28 cellular contexts compared by ENCODE assay signal in genomic region chr7:35969055-35969454, GRCh38.
A peak's percentile ranks its signal among the peaks of the same experiment; 100 is the strongest.
DNase-seq lines count a peak whose midpoint lies in the region; ATAC-seq and TF ChIP-seq lines count a peak whose summit lies in the region.
"Had no signal": no experiment of that assay in that cellular context is flagged by ENCODE, and none has a peak within 500 bp of the region (broad histone marks: within the 10 kb centered on the region; RNA-seq: fewer than 3 reads in every experiment).

No MANE protein-coding gene starts in this region.

- no peaks in the 10 kb centered on the region for H3K9me1 ChIP-seq in IMR-90 (ENCODE audit: insufficient read depth, low read length)

- H2AK5ac ChIP-seq in IMR-90 (ENCODE audit: low read depth, low read length), result no peak overlapping the region

- no peak overlapping the region for H2BK5ac ChIP-seq in IMR-90 (ENCODE audit: low read depth, low read length, poor library complexity, severe bottlenecking)

- H2BK120ac ChIP-seq in IMR-90 (ENCODE audit: low read depth, low read length), result no peak overlapping the region

- no peak overlapping the region for H3K18ac ChIP-seq in IMR-90 (ENCODE audit: low read depth, low read length)

- H3K4ac ChIP-seq in IMR-90 (ENCODE audit: low read depth, low read length), result no peak overlapping the region

- no peak overlapping the region for H3K14ac ChIP-seq in IMR-90 (replicated peaks; ENCODE audit: low read depth, low read length)

- H2BK20ac ChIP-seq in IMR-90 (ENCODE audit: low read depth, low read length), result no peak overlapping the region

- TF ChIP-seq CTCF in IMR-90 (conservative IDR thresholded peaks at IDR 0.05; ENCODE audit: low read depth, low read length) (no peak), endodermal cell (conservative IDR thresholded peaks at IDR 0.05) (no peak), osteoblast (IDR thresholded peaks at IDR 0.05; ENCODE audit: extremely low read depth, low read depth, low read length) (no peak)

- no peak overlapping the region for H4K5ac ChIP-seq in IMR-90 (ENCODE audit: low read depth, low read length)

- no peak overlapping the region for H3K4me3 Mint-ChIP-seq in endodermal cell
- H3K4me3 Mint-ChIP-seq: CD8-positive, alpha-beta memory T cell; H9 had no signal

- intact Hi-C loops in IMR-90 (cut with micrococcal nuclease), result no loop called here

- H4K20me1 ChIP-seq in IMR-90 (ENCODE audit: insufficient read depth, low read length) (no peaks in the 10 kb centered on the region), osteoblast (ENCODE audit: insufficient read depth, low read length) (no peaks in the 10 kb centered on the region)

- WGBS in IMR-90 (ENCODE audit: extremely low coverage in 2 of 2, insufficient read length in 1 of 2), 2 experiments, result 100% methylated on average over 1 of the region's 10 CpGs; no CpG with 5 or more reads in 1 of the 2 experiments
- WGBS in endodermal cell (ENCODE audit: insufficient coverage in 1 of 2, insufficient read length in 1 of 2), 2 experiments, result 81 to 94% methylated on average over 3 to 10 of the region's 10 CpGs

- no peaks in the 10 kb centered on the region for H3K9me3 ChIP-seq in IMR-90 (ENCODE audit: control insufficient read depth, insufficient read depth, low read length)
- no peaks in the 10 kb centered on the region for H3K9me3 ChIP-seq in endodermal cell (ENCODE audit: control insufficient read depth, low read length)
- no peaks in the 10 kb centered on the region for H3K9me3 ChIP-seq in osteoblast (ENCODE audit: low read depth, low read length)
- H3K9me3 ChIP-seq: BE2C, SJSA1 had no signal

- TF ChIP-seq RAD21 in IMR-90 (IDR thresholded peaks at IDR 0.05; ENCODE audit: low read length), result no peak

- H4K8ac ChIP-seq in IMR-90 (ENCODE audit: low read depth in 2 of 2, low read length in 2 of 2), result no peak overlapping the region

- POLR2A ChIA-PET in IMR-90 (lab: Charles Lee; ENCODE audit: unreplicated experiment), result no interaction called here

- H3K27me3 Mint-ChIP-seq in endodermal cell (ENCODE audit: insufficient read depth), result no peaks in the 10 kb centered on the region

- no TSS peak for BruUV-seq in IMR-90 (replicated peaks; lab: Mats Ljungman, UMichigan)

- peak; percentile 56 for ATAC-seq in IMR-90 (ENCODE audit: low read depth)

- H3K9me3 Mint-ChIP-seq in endodermal cell, result peaks cover 6% of the 10 kb centered on the region
- H3K9me3 Mint-ChIP-seq: CD14-positive monocyte; CD8-positive, alpha-beta memory T cell; IgD-negative memory B cell had no signal

- H3K4me1 ChIP-seq in IMR-90 (ENCODE audit: control insufficient read depth, insufficient read depth, low read length), result no peaks in the 10 kb centered on the region; the same call in 1 of the 2 replicates
- no peaks in the 10 kb centered on the region for H3K4me1 ChIP-seq in endodermal cell (ENCODE audit: control insufficient read depth, insufficient read depth, low read length)
- H3K4me1 ChIP-seq in osteoblast (ENCODE audit: insufficient read depth, low read length), result no peaks in the 10 kb centered on the region
- H3K4me1 ChIP-seq: BE2C, SJSA1 had no signal

- H3K9ac ChIP-seq in IMR-90 (ENCODE audit: low read depth, low read length) (no peak overlapping the region), endodermal cell (ENCODE audit: extremely low read depth, low read length, poor library complexity, severe bottlenecking) (no peak overlapping the region)
- H3K9ac ChIP-seq: GM23248, KMS-11 had no signal

- no peaks in the 10 kb centered on the region for H3K79me1 ChIP-seq in IMR-90 (ENCODE audit: low read depth in 1 of 2, low read length in 2 of 2)

- no peak for TF ChIP-seq POLR2A in IMR-90 (IDR thresholded peaks at IDR 0.05; ENCODE audit: low read depth, low read length)

- H3K79me2 ChIP-seq in osteoblast (ENCODE audit: insufficient read depth, low read length), result no peaks in the 10 kb centered on the region

- peak; percentile 6 for DNase-seq in NCI-H1105 treated with DMSO at 0.1 percent for 48 hours (lab: John Stamatoyannopoulos, UW)
- no peak for DNase-seq in NCI-H1105 (lab: John Stamatoyannopoulos, UW)
- no peak for DNase-seq in IMR-90
- DNase-seq in endodermal cell, result peak; percentile 41
- DNase-seq in osteoblast (ENCODE audit: insufficient read length, low spot score, missing footprints), result peak; percentile 73
- DNase-seq in DMS114 treated with DMSO at 0.1 percent for 48 hours (lab: John Stamatoyannopoulos, UW; ENCODE audit: unreplicated experiment), result no peak
- no peak for DNase-seq in NCI-H2029 treated with DMSO at 0.1 percent for 48 hours (lab: John Stamatoyannopoulos, UW)
- no peak for DNase-seq in activated CD4-positive, CD25-positive, alpha-beta regulatory T cell treated with anti-CD3 and anti-CD28 coated beads, Interleukin-2, amount 50 U/mL, for 72 hours
- DNase-seq: ACHN; BE2C; CD8-positive, alpha-beta memory T cell; DMS 273 treated with DMSO at 0.1 percent for 48 hours; GM23248; H9; NCI-H1048; NCI-H1436; NCI-H187; NCI-H446 treated with DMSO at 0.1 percent for 48 hours; NCI-H526; NCI-H82; NK-92 treated with Interleukin-12 subunit alpha and Interleukin-12 subunit beta, amount 100 ng/mL, for 24 hours; PC-9; Right ventricle myocardium superior had no signal

- H3K4me2 ChIP-seq in IMR-90 (ENCODE audit: low read depth, low read length), result no peak overlapping the region
- no peak overlapping the region for H3K4me2 ChIP-seq in osteoblast (ENCODE audit: insufficient read depth, low read length)
- H3K4me2 ChIP-seq: KMS-11, PC-9 had no signal

- H2AFZ ChIP-seq in IMR-90 (replicated peaks; ENCODE audit: low read length, poor library complexity) (no peak overlapping the region), osteoblast (ENCODE audit: low read length) (no peak overlapping the region)
- H2AFZ ChIP-seq: GM23248, PC-9 had no signal

- no peaks in the 10 kb centered on the region for H3K36me3 ChIP-seq in IMR-90 (ENCODE audit: control insufficient read depth, insufficient read depth, low read length)
- H3K36me3 ChIP-seq in endodermal cell (ENCODE audit: control insufficient read depth, insufficient read depth, low read length), result no peaks in the 10 kb centered on the region
- H3K36me3 ChIP-seq in osteoblast (ENCODE audit: insufficient read depth, low read length), result no peaks in the 10 kb centered on the region
- H3K36me3 ChIP-seq: BE2C, SJSA1 had no signal

- H2BK15ac ChIP-seq in IMR-90 (ENCODE audit: low read depth, low read length), result no peak overlapping the region

- no peaks in the 10 kb centered on the region for H3K36me3 Mint-ChIP-seq in endodermal cell (ENCODE audit: low read depth)
- H3K36me3 Mint-ChIP-seq: CD14-positive monocyte; CD8-positive, alpha-beta memory T cell; IgD-negative memory B cell had no signal

- in situ Hi-C loops in IMR-90 (cut with MboI; ENCODE audit: low sequenced_read_pairs), result no loop called here

- H3K4me1 Mint-ChIP-seq in endodermal cell, result no peaks in the 10 kb centered on the region
- H3K4me1 Mint-ChIP-seq: H9 had no signal

- H3K23ac ChIP-seq in IMR-90 (ENCODE audit: low read depth, low read length), result no peak overlapping the region

- H2AK9ac ChIP-seq in IMR-90 (replicated peaks; ENCODE audit: low read depth, low read length, poor library complexity), result no peak overlapping the region

- H3K27ac Mint-ChIP-seq in endodermal cell, result no peak overlapping the region
- H3K27ac Mint-ChIP-seq: CD14-positive monocyte, IgD-negative memory B cell had no signal

- H3K56ac ChIP-seq in IMR-90 (ENCODE audit: extremely low read depth, insufficient read depth, low read length), result no peak overlapping the region

- H3K27me3 ChIP-seq in IMR-90 (ENCODE audit: control insufficient read depth, insufficient read depth, low read length) (peaks cover 9% of the 10 kb centered on the region), endodermal cell (ENCODE audit: control insufficient read depth, insufficient read depth, low read length, poor library complexity, severe bottlenecking) (no peaks in the 10 kb centered on the region), osteoblast (ENCODE audit: insufficient read depth, low read length) (peaks cover 6% of the 10 kb centered on the region)
- H3K27me3 ChIP-seq: BE2C, SJSA1 had no signal

- H3K27ac ChIP-seq in IMR-90 (ENCODE audit: insufficient read depth, low read length) (no peak overlapping the region), endodermal cell (ENCODE audit: low read depth, low read length) (no peak overlapping the region), osteoblast (ENCODE audit: low read depth, low read length) (no peak overlapping the region)
- H3K27ac ChIP-seq: 22Rv1, GM23248, KMS-11, PC-9, SJSA1 had no signal

- CTCF ChIA-PET in IMR-90 (lab: Yijun Ruan, JAX), result no interaction called here

- no peak overlapping the region for H4K91ac ChIP-seq in IMR-90 (ENCODE audit: insufficient read depth, low read depth, low read length)

- H3K4me3 ChIP-seq in IMR-90 (ENCODE audit: insufficient read depth, low read depth, low read length) (no peak overlapping the region), endodermal cell (ENCODE audit: low read length) (no peak overlapping the region), osteoblast (ENCODE audit: insufficient read depth, low read length) (no peak overlapping the region)
- H3K4me3 ChIP-seq: GM23248, PC-9, SJSA1 had no signal

- dilution Hi-C loops in IMR-90 (cut with HindIII; ENCODE audit: low sequenced_read_pairs, unreplicated experiment), result no loop called here

TF ChIP-seq in IMR-90, 13 proteins besides CTCF, POLR2A, EP300 and RAD21:
- TF ChIP-seq ELK1 (IDR thresholded peaks at IDR 0.05; ENCODE audit: borderline replicate concordance, low read depth, low read length) (no peak), USF2 (IDR thresholded peaks at IDR 0.05; ENCODE audit: low read depth, low read length) (no peak), RCOR1 (IDR thresholded peaks at IDR 0.05; ENCODE audit: insufficient replicate concordance, low read length) (no peak)
TF ChIP-seq in IMR-90: peak in this region for 0.

Comparison
In these comparisons a context has a peak if more than half of its experiments do, and no peak if none do; other contexts are left out.
1. DNase-seq: peak in NCI-H1105 treated with DMSO at 0.1 percent for 48 hours (single experiment), endodermal cell (single experiment) and osteoblast (single experiment); none in NCI-H1105 (single experiment), IMR-90 (single experiment), DMS114 treated with DMSO at 0.1 percent for 48 hours (single experiment), NCI-H2029 treated with DMSO at 0.1 percent for 48 hours (single experiment) and activated CD4-positive, CD25-positive, alpha-beta regulatory T cell treated with anti-CD3 and anti-CD28 coated beads, Interleukin-2, amount 50 U/mL, for 72 hours (single experiment).